ENCODE assay signal across 7 cellular contexts in genomic region chr1:23555949-23556640, GRCh38. TPM values are rescaled to one million over a fixed set of nuclear protein-coding genes. Genes with fewer than 3 reads are reported as not detected.
DNase-seq lines count a peak whose midpoint lies in the region; FAIRE-seq and TF ChIP-seq lines count a peak whose summit lies in the region.

No MANE protein-coding gene starts in this region.

- H3K36me3 ChIP-seq in esophagus (ENCODE audit: control insufficient read depth in 2 of 2, insufficient read depth in 2 of 2, low read length in 1 of 2) (no peaks in the 10 kb centered on the region), osteoblast (ENCODE audit: insufficient read depth, low read length) (peaks cover 10% of the 10 kb centered on the region)

- H3K27ac ChIP-seq in esophagus (ENCODE audit: low read depth in 2 of 2, low read length in 1 of 2) = peak overlapping the region; percentile 86 to 90
- H3K27ac ChIP-seq in osteoblast (ENCODE audit: low read depth, low read length) = peak overlapping the region; percentile 97

- peak; percentile 46 for TF ChIP-seq POLR2A in H54 (IDR thresholded peaks at IDR 0.05; ENCODE audit: low read depth, low read length)

- no peak for FAIRE-seq in H54 (lab: Jason Lieb, UNC)

- DNase-seq in H54 (ENCODE audit: insufficient read length, low spot score) = no peak
- DNase-seq in osteoblast (ENCODE audit: insufficient read length, low spot score, missing footprints) = peak; percentile 83
- no peak for DNase-seq in NCI-H774 (lab: John Stamatoyannopoulos, UW)
- DNase-seq in NK-92 (lab: John Stamatoyannopoulos, UW; ENCODE audit: unreplicated experiment) = no peak
- no peak for DNase-seq in amniotic stem cell (lab: John Stamatoyannopoulos, UW)

- peaks cover 20% of the 10 kb centered on the region for H4K20me1 ChIP-seq in osteoblast (ENCODE audit: insufficient read depth, low read length)

- peak overlapping the region; percentile 95 for H3K4me2 ChIP-seq in osteoblast (ENCODE audit: insufficient read depth, low read length)

- H3K4me3 ChIP-seq in esophagus (ENCODE audit: low read depth in 1 of 2, low read length in 2 of 2) (peak overlapping the region in 1 of 2 donors; percentile 61), osteoblast (ENCODE audit: insufficient read depth, low read length) (peak overlapping the region; percentile 90)

- TF ChIP-seq CTCF in osteoblast (IDR thresholded peaks at IDR 0.05; ENCODE audit: extremely low read depth, low read depth, low read length) = no peak

- WGBS in esophagus, 2 donors = 28 to 39% methylated on average over 9 of the region's 9 CpGs

- H3K9me3 ChIP-seq in esophagus (ENCODE audit: control insufficient read depth in 2 of 2, insufficient read depth in 1 of 2, low read depth in 1 of 2, low read length in 1 of 2) (no peaks in the 10 kb centered on the region), osteoblast (ENCODE audit: low read depth, low read length) (no peaks in the 10 kb centered on the region)

- H3K27me3 ChIP-seq in esophagus (ENCODE audit: control insufficient read depth in 1 of 2, insufficient read depth in 2 of 2, low read length in 2 of 2) = no peaks in the 10 kb centered on the region
- no peaks in the 10 kb centered on the region for H3K27me3 ChIP-seq in osteoblast (ENCODE audit: insufficient read depth, low read length)

- H3K4me1 ChIP-seq in esophagus (ENCODE audit: control insufficient read depth in 2 of 2, insufficient read depth in 2 of 2, low read length in 1 of 2) (peaks cover 4 to 16% of the 10 kb centered on the region in 2 donors), osteoblast (ENCODE audit: insufficient read depth, low read length) (peaks cover 47% of the 10 kb centered on the region)

- H2AFZ ChIP-seq in osteoblast (ENCODE audit: low read length) = no peak overlapping the region

- H3K79me2 ChIP-seq in osteoblast (ENCODE audit: insufficient read depth, low read length) = peaks cover 24% of the 10 kb centered on the region

TF ChIP-seq in PFSK-1, 5 proteins besides CTCF, POLR2A, EP300 and RAD21:
- TF ChIP-seq SIN3A (IDR thresholded peaks at IDR 0.05; ENCODE audit: borderline replicate concordance, insufficient read depth, low read length) (peak; percentile 29; the same call in 1 of the 2 replicates), FOXP2 (optimal IDR thresholded peaks at IDR 0.05; ENCODE audit: borderline replicate concordance, extremely low read depth, extremely low read length, insufficient read depth) (no peak), REST (IDR thresholded peaks at IDR 0.05; ENCODE audit: insufficient read depth in 1 of 2, low read depth in 2 of 2, low read length in 2 of 2) (peak in 1 of 2 experiments; percentile 39; a peak in 1 of 4 replicates), TAF1 (IDR thresholded peaks at IDR 0.05; ENCODE audit: borderline replicate concordance, insufficient read depth, low read length) (peak; percentile 14; the same call in 1 of the 2 replicates), POLR2AphosphoS5 (IDR thresholded peaks at IDR 0.05; ENCODE audit: low read depth, low read length) (no peak; the same call in 1 of the 2 replicates)

RNA-seq across cellular contexts. Expression of gene ID3, which starts 3.2 kb away (rescaled TPM):
- 169 TPM for polyA plus RNA-seq in PFSK-1 (2012; ENCODE audit: insufficient read length, low read depth)
- polyA plus RNA-seq in esophagus = 10 to 100 TPM; 24.4 to 44.2 TPM
- total RNA-seq in osteoblast = 177 and 240 TPM in 2 replicates

RNA-seq across cellular contexts. Expression of gene E2F2, which starts 25.1 kb away (rescaled TPM):
- polyA plus RNA-seq in PFSK-1 (2012; ENCODE audit: insufficient read length, low read depth) = 4.7 TPM
- 1 to 10 TPM; 5.4 to 7.4 TPM for polyA plus RNA-seq in esophagus
- total RNA-seq in osteoblast = under 0.01 and 0.29 TPM in 2 replicates
